ENCODE assay signal across 1 cellular context in the genomic region with DNA sequence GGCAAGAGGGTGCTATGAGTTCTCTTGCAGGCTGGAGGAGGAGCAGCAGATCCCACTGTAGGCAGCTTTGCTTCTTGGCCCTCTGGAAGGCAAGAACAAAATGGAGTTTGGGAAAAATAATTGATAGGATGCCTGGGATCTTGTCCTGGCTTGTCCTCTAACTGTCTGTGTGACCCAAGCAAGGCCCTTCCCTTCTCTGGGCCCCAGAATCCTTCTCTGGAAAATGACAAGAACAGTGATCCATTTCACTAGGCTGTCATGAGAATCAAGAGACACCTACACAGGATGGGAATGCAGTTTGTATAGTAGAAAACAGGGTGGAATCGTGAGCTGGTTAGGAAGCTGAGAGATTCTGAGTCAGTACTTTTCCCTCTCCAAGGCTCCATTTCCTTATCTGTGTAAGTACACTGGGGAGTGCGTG.
TF ChIP-seq lines count a peak whose summit lies in the region.

No MANE protein-coding gene starts in this region.

TF ChIP-seq in IMR-90, 13 proteins besides CTCF, POLR2A, EP300 and RAD21:
- TF ChIP-seq MAZ (IDR thresholded peaks at IDR 0.05; ENCODE audit: borderline replicate concordance, low read depth, low read length): no peak
- TF ChIP-seq SMC3 (IDR thresholded peaks at IDR 0.05; ENCODE audit: low read depth, low read length): no peak
